ENCODE assay signal across 8 cellular contexts in genomic region chrX:40587623-40588022, GRCh38. TPM values are rescaled to one million over a fixed set of nuclear protein-coding genes. Genes with fewer than 3 reads are reported as not detected.
"Had no signal": no experiment of that assay in that cellular context is flagged by ENCODE, and none has a peak within 500 bp of the region (broad histone marks: within the 10 kb centered on the region; RNA-seq: fewer than 3 reads in every experiment).

No MANE protein-coding gene starts in this region.

RNA-seq across cellular contexts. Expression of gene MPC1L, which starts 35.6 kb away (rescaled TPM):
- total RNA-seq: activated CD4-positive, alpha-beta memory T cell treated with anti-CD3 and anti-CD28 coated beads, Interleukin-2, amount 10 ng/mL, durations not matched to agents 7 days and 5 days; activated T-helper 1 cell treated with anti-CD3 and anti-CD28 coated beads, Interleukin-12 subunit alpha, Interleukin-12 subunit beta, Interleukin-2, Interleukin-4 antibody, amounts not matched to agents 30 ng/mL and 10 ng/mL and 1 ng/mL, durations not matched to agents 14 hours and 24 hours and 36 hours; aorta; cardiac septum; LHCN-M2; NCI-H460; RPMI7951; SJCRH30 had no signal
